In the genomic region with DNA sequence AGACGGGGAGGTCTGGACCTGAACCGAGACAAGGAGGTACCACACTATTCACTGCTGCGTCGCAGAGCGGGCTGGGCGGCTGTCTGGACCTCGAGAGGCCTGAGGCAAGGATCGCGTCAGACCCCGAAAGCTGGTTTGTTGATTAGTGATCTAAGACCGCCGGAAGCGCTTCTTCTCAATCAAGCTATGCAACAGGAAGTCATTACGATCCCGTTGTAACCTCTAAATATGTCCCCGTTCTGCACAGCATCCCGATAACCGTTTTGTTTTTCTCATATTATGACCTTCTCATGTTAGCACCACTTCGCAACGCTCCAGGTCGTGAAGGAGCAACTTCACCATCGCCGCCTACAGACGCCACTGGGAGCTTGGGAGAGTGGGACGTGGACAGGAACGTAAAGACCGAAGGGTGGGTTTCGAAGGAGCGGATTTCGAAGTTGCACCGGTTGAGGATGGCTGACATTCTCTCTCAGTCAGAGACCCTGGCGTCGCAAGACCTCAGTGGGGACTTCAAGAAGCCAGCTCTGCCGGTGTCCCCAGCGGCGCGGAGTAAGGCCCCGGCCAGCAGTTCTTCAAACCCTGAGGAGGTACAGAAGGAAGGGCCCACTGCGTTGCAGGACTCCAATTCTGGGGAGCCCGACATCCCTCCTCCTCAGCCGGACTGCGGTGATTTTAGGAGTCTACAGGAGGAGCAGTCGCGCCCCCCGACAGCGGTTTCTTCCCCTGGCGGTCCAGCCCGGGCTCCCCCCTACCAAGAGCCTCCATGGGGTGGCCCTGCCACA, we compare ENCODE assay signal across 8 cellular contexts. TPM values are rescaled to one million over a fixed set of nuclear protein-coding genes. Genes with fewer than 3 reads are reported as not detected.
DNase-seq lines count a peak whose midpoint lies in the region; ATAC-seq and TF ChIP-seq lines count a peak whose summit lies in the region.

A gene with protein sequence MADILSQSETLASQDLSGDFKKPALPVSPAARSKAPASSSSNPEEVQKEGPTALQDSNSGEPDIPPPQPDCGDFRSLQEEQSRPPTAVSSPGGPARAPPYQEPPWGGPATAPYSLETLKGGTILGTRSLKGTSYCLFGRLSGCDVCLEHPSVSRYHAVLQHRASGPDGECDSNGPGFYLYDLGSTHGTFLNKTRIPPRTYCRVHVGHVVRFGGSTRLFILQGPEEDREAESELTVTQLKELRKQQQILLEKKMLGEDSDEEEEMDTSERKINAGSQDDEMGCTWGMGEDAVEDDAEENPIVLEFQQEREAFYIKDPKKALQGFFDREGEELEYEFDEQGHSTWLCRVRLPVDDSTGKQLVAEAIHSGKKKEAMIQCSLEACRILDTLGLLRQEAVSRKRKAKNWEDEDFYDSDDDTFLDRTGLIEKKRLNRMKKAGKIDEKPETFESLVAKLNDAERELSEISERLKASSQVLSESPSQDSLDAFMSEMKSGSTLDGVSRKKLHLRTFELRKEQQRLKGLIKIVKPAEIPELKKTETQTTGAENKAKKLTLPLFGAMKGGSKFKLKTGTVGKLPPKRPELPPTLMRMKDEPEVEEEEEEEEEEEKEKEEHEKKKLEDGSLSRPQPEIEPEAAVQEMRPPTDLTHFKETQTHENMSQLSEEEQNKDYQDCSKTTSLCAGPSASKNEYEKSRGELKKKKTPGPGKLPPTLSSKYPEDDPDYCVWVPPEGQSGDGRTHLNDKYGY (plus strand): TSS at position 427 of the 782 bp plus-strand sequence. CDS start 26 bp downstream, at position 453.
A gene with protein sequence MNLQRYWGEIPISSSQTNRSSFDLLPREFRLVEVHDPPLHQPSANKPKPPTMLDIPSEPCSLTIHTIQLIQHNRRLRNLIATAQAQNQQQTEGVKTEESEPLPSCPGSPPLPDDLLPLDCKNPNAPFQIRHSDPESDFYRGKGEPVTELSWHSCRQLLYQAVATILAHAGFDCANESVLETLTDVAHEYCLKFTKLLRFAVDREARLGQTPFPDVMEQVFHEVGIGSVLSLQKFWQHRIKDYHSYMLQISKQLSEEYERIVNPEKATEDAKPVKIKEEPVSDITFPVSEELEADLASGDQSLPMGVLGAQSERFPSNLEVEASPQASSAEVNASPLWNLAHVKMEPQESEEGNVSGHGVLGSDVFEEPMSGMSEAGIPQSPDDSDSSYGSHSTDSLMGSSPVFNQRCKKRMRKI (minus strand): TSS at position 152 of the 782 bp plus-strand sequence. CDS start 1,422 bp downstream, outside the sequence.

- H3K9me3 ChIP-seq in esophagus muscularis mucosa (no peaks in the 10 kb centered on the region), muscle layer of colon (ENCODE audit: low read length) (no peaks in the 10 kb centered on the region)

- peak within 1 kb of the TSS; percentile 95 for H3K4me3 ChIP-seq in Jurkat, Clone E6-1 (ENCODE audit: low read length)
- H3K4me3 ChIP-seq in esophagus muscularis mucosa (peak within 1 kb of the TSS; percentile 72 to 91 (median 88)), muscle layer of colon (ENCODE audit: low read depth in 1 of 2, low read length in 2 of 2) (peak within 1 kb of the TSS; percentile 99)

- no peaks in the 10 kb centered on the region for H3K9me3 Mint-ChIP-seq in activated T-cell treated with anti-CD3 and anti-CD28 coated beads, Interleukin-2, amount 50 U/mL, for 24 hours

- H3K4me1 Mint-ChIP-seq in activated T-cell treated with anti-CD3 and anti-CD28 coated beads, Interleukin-2, amount 50 U/mL, for 24 hours (ENCODE audit: low read depth) = peaks cover 58% of the 10 kb centered on the region

- H3K27ac Mint-ChIP-seq in activated T-cell treated with anti-CD3 and anti-CD28 coated beads, Interleukin-2, amount 50 U/mL, for 24 hours = peak within 1 kb of the TSS; percentile 100

- ATAC-seq in GM21529 (IDR thresholded peaks at IDR 0.05; ENCODE audit: unreplicated experiment) = peak; percentile 74

- peak; percentile 77 for DNase-seq in D341Med (ENCODE audit: low spot score)
- peak; percentile 86 for DNase-seq in Jurkat, Clone E6-1 (ENCODE audit: low read depth, low spot score)
- peak; percentile 86 for DNase-seq in activated T-cell treated with anti-CD3 and anti-CD28 coated beads, Interleukin-2, amount 50 U/mL, for 24 hours
- peak; percentile 94 for DNase-seq in esophagus muscularis mucosa (ENCODE audit: extremely low spot score)
- peak; percentile 52 for DNase-seq in stimulated activated CD8-positive, alpha-beta memory T cell treated with anti-CD3 and anti-CD28 coated beads, Interleukin-7, amount 100 ng/mL, for 24 hours (ENCODE audit: low read depth)

- TF ChIP-seq CTCF in esophagus muscularis mucosa (IDR thresholded peaks at IDR 0.05) = peak in 1 of 3 experiments; percentile 9

- whole genome bisulfite sequencing in esophagus muscularis mucosa = 0% methylated on average over 31 of the region's 48 CpGs

- H3K27ac ChIP-seq in esophagus muscularis mucosa (replicated peaks in 1 of 4) (peak within 1 kb of the TSS; percentile 77 to 89 (median 86)), muscle layer of colon (ENCODE audit: low read depth, low read length) (peak within 1 kb of the TSS; percentile 92)

- H3K36me3 ChIP-seq in esophagus muscularis mucosa = peaks cover 19 to 59% (median 47%) of the 10 kb centered on the region in 4 donors
- peaks cover 31% of the 10 kb centered on the region for H3K36me3 ChIP-seq in muscle layer of colon (ENCODE audit: insufficient read depth, low read length)

- H3K4me3 Mint-ChIP-seq in activated T-cell treated with anti-CD3 and anti-CD28 coated beads, Interleukin-2, amount 50 U/mL, for 24 hours = peak within 1 kb of the TSS; percentile 100

- intact Hi-C loops in esophagus muscularis mucosa (cut with DNase I) = no loop called here

- H3K27me3 ChIP-seq in esophagus muscularis mucosa (no peaks in the 10 kb centered on the region), muscle layer of colon (ENCODE audit: control insufficient read depth in 1 of 2, insufficient read depth in 2 of 2, low read length in 2 of 2) (no peaks in the 10 kb centered on the region)

- no peaks in the 10 kb centered on the region for H3K27me3 Mint-ChIP-seq in activated T-cell treated with anti-CD3 and anti-CD28 coated beads, Interleukin-2, amount 50 U/mL, for 24 hours

- TF ChIP-seq POLR2A in esophagus muscularis mucosa (IDR thresholded peaks at IDR 0.05; ENCODE audit: low read depth) = peak; percentile 30

- peaks cover 83% of the 10 kb centered on the region for H3K36me3 Mint-ChIP-seq in activated T-cell treated with anti-CD3 and anti-CD28 coated beads, Interleukin-2, amount 50 U/mL, for 24 hours (ENCODE audit: low read depth)

- TF ChIP-seq EP300 in esophagus muscularis mucosa (IDR thresholded peaks at IDR 0.05) = no peak

- H3K4me1 ChIP-seq in esophagus muscularis mucosa (peaks cover 27 to 50% (median 39%) of the 10 kb centered on the region in 4 donors), muscle layer of colon (ENCODE audit: insufficient read depth, low read length) (peaks cover 23% of the 10 kb centered on the region)

- H3K9ac ChIP-seq in muscle layer of colon (ENCODE audit: low read length) = peak within 1 kb of the TSS; percentile 93

TF ChIP-seq in PFSK-1, 5 proteins besides CTCF, POLR2A, EP300 and RAD21:
- TF ChIP-seq TAF1 (IDR thresholded peaks at IDR 0.05; ENCODE audit: borderline replicate concordance, insufficient read depth, low read length) (peak; percentile 93), POLR2AphosphoS5 (IDR thresholded peaks at IDR 0.05; ENCODE audit: low read depth, low read length) (peak; percentile 49), FOXP2 (optimal IDR thresholded peaks at IDR 0.05; ENCODE audit: borderline replicate concordance, extremely low read depth, extremely low read length, insufficient read depth) (peak; percentile 54), SIN3A (IDR thresholded peaks at IDR 0.05; ENCODE audit: borderline replicate concordance, insufficient read depth, low read length) (no peak; the same call in 1 of the 2 replicates)
- TF ChIP-seq, protein P1, sequence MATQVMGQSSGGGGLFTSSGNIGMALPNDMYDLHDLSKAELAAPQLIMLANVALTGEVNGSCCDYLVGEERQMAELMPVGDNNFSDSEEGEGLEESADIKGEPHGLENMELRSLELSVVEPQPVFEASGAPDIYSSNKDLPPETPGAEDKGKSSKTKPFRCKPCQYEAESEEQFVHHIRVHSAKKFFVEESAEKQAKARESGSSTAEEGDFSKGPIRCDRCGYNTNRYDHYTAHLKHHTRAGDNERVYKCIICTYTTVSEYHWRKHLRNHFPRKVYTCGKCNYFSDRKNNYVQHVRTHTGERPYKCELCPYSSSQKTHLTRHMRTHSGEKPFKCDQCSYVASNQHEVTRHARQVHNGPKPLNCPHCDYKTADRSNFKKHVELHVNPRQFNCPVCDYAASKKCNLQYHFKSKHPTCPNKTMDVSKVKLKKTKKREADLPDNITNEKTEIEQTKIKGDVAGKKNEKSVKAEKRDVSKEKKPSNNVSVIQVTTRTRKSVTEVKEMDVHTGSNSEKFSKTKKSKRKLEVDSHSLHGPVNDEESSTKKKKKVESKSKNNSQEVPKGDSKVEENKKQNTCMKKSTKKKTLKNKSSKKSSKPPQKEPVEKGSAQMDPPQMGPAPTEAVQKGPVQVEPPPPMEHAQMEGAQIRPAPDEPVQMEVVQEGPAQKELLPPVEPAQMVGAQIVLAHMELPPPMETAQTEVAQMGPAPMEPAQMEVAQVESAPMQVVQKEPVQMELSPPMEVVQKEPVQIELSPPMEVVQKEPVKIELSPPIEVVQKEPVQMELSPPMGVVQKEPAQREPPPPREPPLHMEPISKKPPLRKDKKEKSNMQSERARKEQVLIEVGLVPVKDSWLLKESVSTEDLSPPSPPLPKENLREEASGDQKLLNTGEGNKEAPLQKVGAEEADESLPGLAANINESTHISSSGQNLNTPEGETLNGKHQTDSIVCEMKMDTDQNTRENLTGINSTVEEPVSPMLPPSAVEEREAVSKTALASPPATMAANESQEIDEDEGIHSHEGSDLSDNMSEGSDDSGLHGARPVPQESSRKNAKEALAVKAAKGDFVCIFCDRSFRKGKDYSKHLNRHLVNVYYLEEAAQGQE (IDR thresholded peaks at IDR 0.05; ENCODE audit: insufficient read depth in 1 of 2, low read depth in 2 of 2, low read length in 2 of 2) = no peak

RNA-seq across cellular contexts. Expression of the first gene that starts in this region (rescaled TPM):
- polyA plus RNA-seq in Jurkat, Clone E6-1 (2012; ENCODE audit: insufficient read depth, insufficient read length) = 34.8 TPM
- polyA plus RNA-seq in PFSK-1 (2012; ENCODE audit: insufficient read length, low read depth) = 22.1 TPM
- 10 to 100 TPM; 16.7 to 22.8 (median 20.1) TPM for total RNA-seq in esophagus muscularis mucosa

RNA-seq across cellular contexts. Expression of the second gene that starts in this region (rescaled TPM):
- 37.2 TPM for polyA plus RNA-seq in Jurkat, Clone E6-1 (2012; ENCODE audit: insufficient read depth, insufficient read length)
- polyA plus RNA-seq in PFSK-1 (2012; ENCODE audit: insufficient read length, low read depth) = 26.6 TPM
- total RNA-seq in esophagus muscularis mucosa = 10 to 100 TPM; 18.5 to 23.1 (median 20.7) TPM

Comparison
In these comparisons a context has a peak if more than half of its experiments do, and no peak if none do; other contexts are left out.
1. Peak in every context shown above with its lines: DNase-seq, ATAC-seq, H3K4me3 ChIP-seq and H3K27ac ChIP-seq.